In genomic region chr17:58310511-58311428, GRCh38 we compare ENCODE assay signal across 1 cellular context.
TF ChIP-seq lines count a peak whose summit lies in the region.

No MANE protein-coding gene starts in this region.

TF ChIP-seq in HepG2, 621 proteins besides CTCF, POLR2A, EP300 and RAD21:
- 0 out of 2 replicates have a peak, but pooled peaks have one; percentile 36 for TF ChIP-seq KDM5B (CRISPR knock-in tag; IDR thresholded peaks at IDR 0.05; ENCODE audit: borderline replicate concordance)
- TF ChIP-seq ZNF512B (CRISPR knock-in tag; IDR thresholded peaks at IDR 0.05; ENCODE audit: borderline replicate concordance) = no peak
